ENCODE assay signal across 1 cellular context in genomic region chr12:50518129-50518528, GRCh38.
TF ChIP-seq lines count a peak whose summit lies in the region.

No MANE protein-coding gene starts in this region.

TF ChIP-seq in HepG2, 621 proteins besides CTCF, POLR2A, EP300 and RAD21:
- TF ChIP-seq ZNF281 (CRISPR knock-in tag; IDR thresholded peaks at IDR 0.05; ENCODE audit: borderline replicate concordance): no peak
- TF ChIP-seq ZNF282 (IDR thresholded peaks at IDR 0.05; ENCODE audit: partially characterized antibody): no peak
- TF ChIP-seq KLF16 (CRISPR knock-in tag; IDR thresholded peaks at IDR 0.05): no peak
- TF ChIP-seq MEF2D (CRISPR knock-in tag; IDR thresholded peaks at IDR 0.05): no peak
- no peak for TF ChIP-seq BORCS8-MEF2B (CRISPR knock-in tag; IDR thresholded peaks at IDR 0.05)
- no peak for TF ChIP-seq THAP7 (CRISPR knock-in tag; IDR thresholded peaks at IDR 0.05)
- no peak for TF ChIP-seq AKNA (CRISPR knock-in tag; IDR thresholded peaks at IDR 0.05; ENCODE audit: borderline replicate concordance)
- no peak for TF ChIP-seq NFYB (CRISPR knock-in tag; IDR thresholded peaks at IDR 0.05)
